ENCODE assay signal across 2 cellular contexts in genomic region chr20:47476452-47476851, GRCh38.
A peak's percentile ranks its signal among the peaks of the same experiment; 100 is the strongest.
TF ChIP-seq lines count a peak whose summit lies in the region.

No MANE protein-coding gene starts in this region.

TF ChIP-seq in HepG2, 621 proteins besides CTCF, POLR2A, EP300 and RAD21:
- TF ChIP-seq ZMYM3 (CRISPR knock-in tag; IDR thresholded peaks at IDR 0.05) (0 out of 2 replicates have a peak, but pooled peaks have one; percentile 25), ZNF121 (CRISPR knock-in tag; IDR thresholded peaks at IDR 0.05) (0 out of 2 replicates have a peak, but pooled peaks have one; percentile 31), ZNF703 (CRISPR knock-in tag; IDR thresholded peaks at IDR 0.05; ENCODE audit: borderline replicate concordance) (no peak), NAIF1 (CRISPR knock-in tag; IDR thresholded peaks at IDR 0.05; ENCODE audit: borderline replicate concordance) (no peak), TBX2 (CRISPR knock-in tag; IDR thresholded peaks at IDR 0.05; ENCODE audit: borderline replicate concordance) (no peak), NONO (IDR thresholded peaks at IDR 0.05) (no peak), NONO (CRISPR knock-in tag; conservative IDR thresholded peaks at IDR 0.05) (no peak)
TF ChIP-seq in HepG2: peak in this region for 2.

TF ChIP-seq in endothelial cell of umbilical vein, 7 proteins besides CTCF, POLR2A, EP300 and RAD21:
- TF ChIP-seq FOS (IDR thresholded peaks at IDR 0.05; ENCODE audit: borderline replicate concordance, insufficient read depth, low read length) (no peak), POLR2AphosphoS5 (IDR thresholded peaks at IDR 0.05; ENCODE audit: insufficient read depth, low read depth, low read length) (no peak), GATA2 (IDR thresholded peaks at IDR 0.05; ENCODE audit: insufficient read depth, insufficient read length, low read depth, low read length) (no peak), MYC (IDR thresholded peaks at IDR 0.05; ENCODE audit: low read depth, low read length) (no peak), EZH2 (IDR thresholded peaks at IDR 0.05; ENCODE audit: borderline replicate concordance, low read depth, low read length, severe bottlenecking) (no peak), JUN (IDR thresholded peaks at IDR 0.05; ENCODE audit: borderline replicate concordance, insufficient read depth, insufficient read length, low read depth) (no peak), MAX (IDR thresholded peaks at IDR 0.05; ENCODE audit: insufficient read depth, insufficient read length) (no peak)
